3 cellular contexts compared by ENCODE assay signal in genomic region chr19:14492756-14493337, GRCh38.
TF ChIP-seq lines count a peak whose summit lies in the region.

No MANE protein-coding gene starts in this region.

TF ChIP-seq in SK-N-SH, 30 proteins besides CTCF, POLR2A, EP300 and RAD21:
- TF ChIP-seq ELF1 (IDR thresholded peaks at IDR 0.05) (no peak), TCF12 (IDR thresholded peaks at IDR 0.05) (peak; percentile 14; the same call in 1 of the 2 replicates)
TF ChIP-seq in SK-N-SH: peak in this region for 1.

TF ChIP-seq in SK-N-SH treated with all-trans-retinoic acid at 6 μM for 48 hours, 23 proteins besides CTCF, POLR2A, EP300 and RAD21:
- TF ChIP-seq CSDC2 (CRISPR knock-in tag; IDR thresholded peaks at IDR 0.05): no peak
- TF ChIP-seq PATZ1 (CRISPR knock-in tag; IDR thresholded peaks at IDR 0.05; ENCODE audit: borderline replicate concordance): no peak
- no peak for TF ChIP-seq POU6F1 (CRISPR knock-in tag; IDR thresholded peaks at IDR 0.05; ENCODE audit: borderline replicate concordance, low read depth)
- TF ChIP-seq TOX (CRISPR knock-in tag; IDR thresholded peaks at IDR 0.05; ENCODE audit: borderline replicate concordance): no peak
TF ChIP-seq in SK-N-SH treated with all-trans-retinoic acid at 6 μM for 48 hours: peak in this region for 0.

TF ChIP-seq in K562, 482 proteins besides CTCF, POLR2A, EP300 and RAD21:
- TF ChIP-seq HES1 (IDR thresholded peaks at IDR 0.05; ENCODE audit: low read depth) (no peak), CSDE1 (IDR thresholded peaks at IDR 0.05) (no peak), SMARCA5 (IDR thresholded peaks at IDR 0.05) (peak; percentile 53; the same call in 1 of the 2 replicates), CBX1 (IDR thresholded peaks at IDR 0.05; ENCODE audit: low read depth) (peak; percentile 35; the same call in 1 of the 2 replicates), ATF3 (IDR thresholded peaks at IDR 0.05) (no peak), ATF3 (CRISPR knock-in tag; conservative IDR thresholded peaks at IDR 0.05) (no peak), ZKSCAN1 (IDR thresholded peaks at IDR 0.05; ENCODE audit: low read depth, low read length) (no peak), KDM1A (IDR thresholded peaks at IDR 0.05) (peak; percentile 46 to 60; a peak in 2 of 4 replicates), ZNF174 (CRISPR knock-in tag; IDR thresholded peaks at IDR 0.05) (no peak), TAL1 (IDR thresholded peaks at IDR 0.05) (no peak), ZNF655 (CRISPR knock-in tag; IDR thresholded peaks at IDR 0.05) (no peak), POLR2G (IDR thresholded peaks at IDR 0.05; ENCODE audit: low read depth, low read length) (no peak), ADNP (tag; IDR thresholded peaks at IDR 0.05) (peak; percentile 50; the same call in 1 of the 2 replicates), ZKSCAN3 (CRISPR knock-in tag; IDR thresholded peaks at IDR 0.05) (no peak), SRSF9 (IDR thresholded peaks at IDR 0.05; ENCODE audit: borderline replicate concordance, low read depth, low read length) (no peak), PATZ1 (CRISPR knock-in tag; IDR thresholded peaks at IDR 0.05; ENCODE audit: borderline replicate concordance) (no peak), GABPA (tag; conservative IDR thresholded peaks at IDR 0.05; ENCODE audit: low read depth) (no peak), ZNF23 (CRISPR knock-in tag; IDR thresholded peaks at IDR 0.05) (no peak), ZNF77 (CRISPR knock-in tag; IDR thresholded peaks at IDR 0.05) (no peak), CGGBP1 (CRISPR knock-in tag; IDR thresholded peaks at IDR 0.05) (no peak), RCOR1 (IDR thresholded peaks at IDR 0.05; ENCODE audit: borderline replicate concordance in 1 of 2, low read depth in 2 of 2, low read length in 2 of 2) (peak in 1 of 2 experiments; percentile 28; a peak in 1 of 4 replicates), POLR3G (IDR thresholded peaks at IDR 0.05; ENCODE audit: extremely low read depth, insufficient read length, insufficient replicate concordance) (no peak), ZFP36 (IDR thresholded peaks at IDR 0.05; ENCODE audit: low read depth, low read length, partially characterized antibody) (peak; percentile 87), USF1 (CRISPR knock-in tag; IDR thresholded peaks at IDR 0.05) (no peak), MLX (CRISPR knock-in tag; conservative IDR thresholded peaks at IDR 0.05) (no peak), MTA2 (IDR thresholded peaks at IDR 0.05; ENCODE audit: low read depth) (no peak), YY1 (IDR thresholded peaks at IDR 0.05; ENCODE audit: borderline replicate concordance in 1 of 3, control insufficient read depth in 1 of 3, extremely low read depth in 1 of 3, insufficient read depth in 3 of 3, insufficient read length in 1 of 3, insufficient replicate concordance in 2 of 3, low read depth in 1 of 3, low read length in 2 of 3) (no peak), RBM25 (IDR thresholded peaks at IDR 0.05; ENCODE audit: low read depth, low read length, severe bottlenecking) (peak; percentile 86), BCOR (IDR thresholded peaks at IDR 0.05) (peak; percentile 83), NFIC (IDR thresholded peaks at IDR 0.05) (no peak), SNRNP70 (optimal IDR thresholded peaks at IDR 0.05; ENCODE audit: low read depth, low read length) (no peak)
TF ChIP-seq in K562: peak in this region for 8.
